8 cellular contexts compared by ENCODE assay signal in genomic region chr16:53372942-53373871, GRCh38.
DNase-seq lines count a peak whose midpoint lies in the region; ATAC-seq, FAIRE-seq and TF ChIP-seq lines count a peak whose summit lies in the region.

No MANE protein-coding gene starts in this region.

- no peaks in the 10 kb centered on the region for H3K9me3 ChIP-seq in A549

- TF ChIP-seq CTCF in A549 (IDR thresholded peaks at IDR 0.05) = no peak

- CTCF ChIA-PET in A549 (lab: Yijun Ruan, JAX) = interaction anchor here (0.5 kb wide), 1 partner anchor 386 kb away, joined by 3 read pairs; no protein-coding TSS in a partner anchor

- TF ChIP-seq POLR2A in A549 (IDR thresholded peaks at IDR 0.05; ENCODE audit: low read length) = no peak

- 25% methylated on average over 60 of the region's 62 CpGs for WGBS in A549 (ENCODE audit: missing lambda C conversion rate)

- no peak for TF ChIP-seq EP300 in A549 (IDR thresholded peaks at IDR 0.05)

- FAIRE-seq in A549 (lab: Jason Lieb, UNC) = no peak

- peak overlapping the region; percentile 93 for H3K4me2 ChIP-seq in A549

- no peak overlapping the region for H3K27ac ChIP-seq in A549

- peaks cover 10% of the 10 kb centered on the region; the same call in 2 of the 3 replicates for H3K4me1 ChIP-seq in A549

- intact Hi-C loops in Right ventricle myocardium superior (cut with DNase I) = no loop called here

- peak overlapping the region; percentile 48 for H3K4me3 ChIP-seq in A549

- DNase-seq in A549 (ENCODE audit: low read depth in 1 of 2, low spot score in 1 of 2) (peak; percentile 9 to 32), Right ventricle myocardium superior (peak; percentile 61), Ammon's horn (ENCODE audit: low spot score) (no peak), C1 segment of cervical spinal cord (lab: John Stamatoyannopoulos, UW) (no peak)
- DNase-seq in activated CD8-positive, alpha-beta memory T cell treated with anti-CD3 and anti-CD28 coated beads, Interleukin-2, amount 50 U/mL, for 24 hours (ENCODE audit: extremely low read depth) = peak; percentile 41
- DNase-seq in stimulated activated CD4-positive, alpha-beta T cell treated with anti-CD3 and anti-CD28 coated beads, Interleukin-2, amount 100 ng/mL, for 24 hours = peak; percentile 79 to 86

- TF ChIP-seq RAD21 in A549 (conservative IDR thresholded peaks at IDR 0.05 in 1 of 2, IDR thresholded peaks at IDR 0.05 in 1 of 2) = no peak

- POLR2A ChIA-PET in A549 (lab: Yijun Ruan, JAX) = no interaction called here

- ATAC-seq in A549 (peak; percentile 73 to 79), HG03280 (IDR thresholded peaks at IDR 0.05; ENCODE audit: unreplicated experiment) (peak; percentile 84), Right ventricle myocardium superior (ENCODE audit: poor library complexity) (peak; percentile 73), HG03378 (IDR thresholded peaks at IDR 0.05; ENCODE audit: unreplicated experiment) (no peak)

TF ChIP-seq in A549, 52 proteins besides CTCF, POLR2A, EP300 and RAD21:
- TF ChIP-seq, protein P1, sequence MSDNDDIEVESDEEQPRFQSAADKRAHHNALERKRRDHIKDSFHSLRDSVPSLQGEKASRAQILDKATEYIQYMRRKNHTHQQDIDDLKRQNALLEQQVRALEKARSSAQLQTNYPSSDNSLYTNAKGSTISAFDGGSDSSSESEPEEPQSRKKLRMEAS (IDR thresholded peaks at IDR 0.05) = no peak
- TF ChIP-seq, protein P2, sequence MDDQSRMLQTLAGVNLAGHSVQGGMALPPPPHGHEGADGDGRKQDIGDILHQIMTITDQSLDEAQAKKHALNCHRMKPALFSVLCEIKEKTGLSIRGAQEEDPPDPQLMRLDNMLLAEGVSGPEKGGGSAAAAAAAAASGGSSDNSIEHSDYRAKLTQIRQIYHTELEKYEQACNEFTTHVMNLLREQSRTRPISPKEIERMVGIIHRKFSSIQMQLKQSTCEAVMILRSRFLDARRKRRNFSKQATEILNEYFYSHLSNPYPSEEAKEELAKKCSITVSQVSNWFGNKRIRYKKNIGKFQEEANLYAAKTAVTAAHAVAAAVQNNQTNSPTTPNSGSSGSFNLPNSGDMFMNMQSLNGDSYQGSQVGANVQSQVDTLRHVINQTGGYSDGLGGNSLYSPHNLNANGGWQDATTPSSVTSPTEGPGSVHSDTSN (IDR thresholded peaks at IDR 0.05) = no peak
- TF ChIP-seq HES2 (IDR thresholded peaks at IDR 0.05) (no peak), SREBF2 (IDR thresholded peaks at IDR 0.05) (no peak), BCL3 (IDR thresholded peaks at IDR 0.05) (no peak), MAFK (IDR thresholded peaks at IDR 0.05; ENCODE audit: partially characterized antibody) (no peak), PHF8 (IDR thresholded peaks at IDR 0.05; ENCODE audit: borderline replicate concordance, low read depth) (no peak), HDAC2 (IDR thresholded peaks at IDR 0.05) (no peak), NFE2L2 (conservative IDR thresholded peaks at IDR 0.05; ENCODE audit: low read length) (no peak), HOXA7 (CRISPR knock-in tag; IDR thresholded peaks at IDR 0.05) (no peak), CBX8 (IDR thresholded peaks at IDR 0.05) (no peak), GATA3 (IDR thresholded peaks at IDR 0.05; ENCODE audit: borderline replicate concordance) (no peak), ESRRA (IDR thresholded peaks at IDR 0.05; ENCODE audit: borderline replicate concordance, low read length) (no peak), RARB (CRISPR knock-in tag; IDR thresholded peaks at IDR 0.05) (no peak), CHD2 (IDR thresholded peaks at IDR 0.05; ENCODE audit: low read length, partially characterized antibody) (no peak)
TF ChIP-seq in A549: peak in this region for 0.

Comparison
In these comparisons a context has a peak if more than half of its experiments do, and no peak if none do; other contexts are left out.
1. DNase-seq: peak in A549 (2 of 2), activated CD8-positive, alpha-beta memory T cell treated with anti-CD3 and anti-CD28 coated beads, Interleukin-2, amount 50 U/mL, for 24 hours (single experiment), Right ventricle myocardium superior (single experiment) and stimulated activated CD4-positive, alpha-beta T cell treated with anti-CD3 and anti-CD28 coated beads, Interleukin-2, amount 100 ng/mL, for 24 hours (2 of 2); none in Ammon's horn (single experiment) and C1 segment of cervical spinal cord (0 of 14).